ENCODE assay signal across 20 cellular contexts in the genomic region with DNA sequence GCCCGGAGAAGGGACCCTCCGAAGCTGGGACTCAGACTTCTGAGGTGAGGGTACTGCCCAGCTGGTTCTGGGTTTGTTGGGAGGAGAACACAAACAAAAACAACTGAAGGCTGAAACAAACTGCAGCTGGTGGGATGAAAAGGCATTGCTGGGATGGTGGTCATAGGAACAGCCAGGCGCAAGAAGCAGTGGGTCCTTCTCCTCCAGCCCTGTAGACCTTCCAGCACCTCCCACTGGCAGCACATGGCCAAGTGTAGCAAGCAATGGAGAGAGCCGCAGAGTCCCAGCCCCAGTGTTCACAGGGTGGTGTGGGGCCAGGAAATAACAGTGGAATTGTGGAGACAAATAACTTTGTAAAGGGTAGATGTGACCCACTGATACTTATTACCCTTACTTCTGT. TPM values are rescaled to one million over a fixed set of nuclear protein-coding genes. Genes with fewer than 3 reads are reported as not detected.
A peak's percentile ranks its signal among the peaks of the same experiment; 100 is the strongest.
DNase-seq lines count a peak whose midpoint lies in the region; ATAC-seq and TF ChIP-seq lines count a peak whose summit lies in the region.
"Had no signal": no experiment of that assay in that cellular context is flagged by ENCODE, and none has a peak within 500 bp of the region (broad histone marks: within the 10 kb centered on the region; RNA-seq: fewer than 3 reads in every experiment).

No MANE protein-coding gene starts in this region.

- H3K27me3 Mint-ChIP-seq in activated naive CD4-positive, alpha-beta T cell treated with anti-CD3 and anti-CD28 coated beads for 36 hours (ENCODE audit: low read depth), result no peaks in the 10 kb centered on the region
- no peaks in the 10 kb centered on the region for H3K27me3 Mint-ChIP-seq in activated naive CD8-positive, alpha-beta T cell

- H3K36me3 ChIP-seq in KOPT-K1 (ENCODE audit: insufficient read depth, low read length) (no peaks in the 10 kb centered on the region), suprapubic skin (no peaks in the 10 kb centered on the region)
- H3K36me3 ChIP-seq: ascending aorta, colonic mucosa, gastrocnemius medialis, MG63 had no signal

- H3K4me3 Mint-ChIP-seq in activated naive CD4-positive, alpha-beta T cell treated with anti-CD3 and anti-CD28 coated beads for 36 hours, result peak overlapping the region; percentile 46
- peak overlapping the region; percentile 78 for H3K4me3 Mint-ChIP-seq in activated naive CD8-positive, alpha-beta T cell
- H3K4me3 Mint-ChIP-seq in stimulated activated effector memory CD8-positive, alpha-beta T cell treated with anti-CD3 and anti-CD28 coated beads, Interleukin-12 subunit alpha, Interleukin-12 subunit beta, amount 100 ng/mL, for 72 hours, result peak overlapping the region; percentile 34

- H3K4me3 ChIP-seq in suprapubic skin, result no peak overlapping the region
- H3K4me3 ChIP-seq: ascending aorta, colonic mucosa, gastrocnemius medialis, MG63, PC-9, psoas muscle had no signal

- H3K9me3 Mint-ChIP-seq in activated naive CD4-positive, alpha-beta T cell treated with anti-CD3 and anti-CD28 coated beads for 36 hours, result no peaks in the 10 kb centered on the region
- H3K9me3 Mint-ChIP-seq in activated naive CD8-positive, alpha-beta T cell (ENCODE audit: low read depth), result no peaks in the 10 kb centered on the region
- H3K9me3 Mint-ChIP-seq in stimulated activated effector memory CD8-positive, alpha-beta T cell treated with anti-CD3 and anti-CD28 coated beads, Interleukin-12 subunit alpha, Interleukin-12 subunit beta, amount 100 ng/mL, for 72 hours, result no peaks in the 10 kb centered on the region

- peaks cover 4% of the 10 kb centered on the region for H3K27me3 ChIP-seq in suprapubic skin
- H3K27me3 ChIP-seq: ascending aorta, colonic mucosa, gastrocnemius medialis had no signal

- H3K4me1 Mint-ChIP-seq in activated naive CD4-positive, alpha-beta T cell treated with anti-CD3 and anti-CD28 coated beads for 36 hours (ENCODE audit: low read depth), result peaks cover 85% of the 10 kb centered on the region
- H3K4me1 Mint-ChIP-seq in activated naive CD8-positive, alpha-beta T cell (ENCODE audit: low read depth), result peaks cover 74% of the 10 kb centered on the region
- peaks cover 73% of the 10 kb centered on the region for H3K4me1 Mint-ChIP-seq in stimulated activated effector memory CD8-positive, alpha-beta T cell treated with anti-CD3 and anti-CD28 coated beads, Interleukin-12 subunit alpha, Interleukin-12 subunit beta, amount 100 ng/mL, for 72 hours

- H3K27ac ChIP-seq in KOPT-K1 (ENCODE audit: low read depth, low read length, poor library complexity, severe bottlenecking), result peak overlapping the region; percentile 98
- no peak overlapping the region for H3K27ac ChIP-seq in suprapubic skin
- H3K27ac ChIP-seq: ascending aorta, colonic mucosa, epithelial cell of prostate, PC-9, psoas muscle had no signal

- DNase-seq in activated naive CD4-positive, alpha-beta T cell treated with anti-CD3 and anti-CD28 coated beads for 36 hours, result no peak
- DNase-seq in activated naive CD4-positive, alpha-beta T cell (lab: John Stamatoyannopoulos, UW), result no peak
- no peak for DNase-seq in stimulated activated effector memory CD8-positive, alpha-beta T cell treated with anti-CD3 and anti-CD28 coated beads, Interleukin-12 subunit alpha, Interleukin-12 subunit beta, amount 100 ng/mL, for 72 hours (ENCODE audit: low spot score in 2 of 2)
- no peak for DNase-seq in mesenteric fat pad (ENCODE audit: low spot score)
- DNase-seq in suprapubic skin (ENCODE audit: low spot score in 2 of 2), result no peak
- no peak for DNase-seq in amniotic stem cell (lab: John Stamatoyannopoulos, UW)
- DNase-seq: Calu3, colonic mucosa, gastrocnemius medialis, MG63, NCI-H187, NCI-H446 treated with DMSO at 0.1 percent for 48 hours, PC-9, psoas muscle, SK-N-SH had no signal

- CTCF ChIA-PET in activated naive CD4-positive, alpha-beta T cell treated with anti-CD3 and anti-CD28 coated beads for 36 hours (lab: Charles Lee), result interaction anchor here (0.7 to 2.0 kb wide), 9 partner anchors 10 to 109 kb away, joined by 3 to 12 read pairs (median 4); no protein-coding TSS in a partner anchor

- no peak for TF ChIP-seq CTCF in suprapubic skin (IDR thresholded peaks at IDR 0.05)

- peak overlapping the region; percentile 98 for H3K27ac Mint-ChIP-seq in activated naive CD4-positive, alpha-beta T cell treated with anti-CD3 and anti-CD28 coated beads for 36 hours
- H3K27ac Mint-ChIP-seq in activated naive CD8-positive, alpha-beta T cell, result peak overlapping the region; percentile 99
- H3K27ac Mint-ChIP-seq in stimulated activated effector memory CD8-positive, alpha-beta T cell treated with anti-CD3 and anti-CD28 coated beads, Interleukin-12 subunit alpha, Interleukin-12 subunit beta, amount 100 ng/mL, for 72 hours, result peak overlapping the region; percentile 84

- H3K9me3 ChIP-seq in KOPT-K1 (ENCODE audit: insufficient read depth, low read length, poor library complexity, severe bottlenecking) (no peaks in the 10 kb centered on the region), suprapubic skin (no peaks in the 10 kb centered on the region)
- H3K9me3 ChIP-seq: ascending aorta, colonic mucosa, gastrocnemius medialis, MG63, psoas muscle, SK-N-SH had no signal

- H3K4me1 ChIP-seq in suprapubic skin, result no peaks in the 10 kb centered on the region
- H3K4me1 ChIP-seq: ascending aorta, colonic mucosa had no signal

- no peak for ATAC-seq in stimulated activated effector memory CD8-positive, alpha-beta T cell treated with anti-CD3 and anti-CD28 coated beads, Interleukin-12 subunit alpha, Interleukin-12 subunit beta, amount 100 ng/mL, for 72 hours
- ATAC-seq: gastrocnemius medialis, psoas muscle had no signal

- no peak for TF ChIP-seq EP300 in suprapubic skin (IDR thresholded peaks at IDR 0.05)

- intact Hi-C loops in activated naive CD4-positive, alpha-beta T cell treated with anti-CD3 and anti-CD28 coated beads for 36 hours (cut with micrococcal nuclease), result loop anchor here (5.0 to 10.0 kb wide), 3 partner anchors 285 to 565 kb away; a partner anchor contains a TSS

- peaks cover 23% of the 10 kb centered on the region for H3K36me3 Mint-ChIP-seq in activated naive CD4-positive, alpha-beta T cell treated with anti-CD3 and anti-CD28 coated beads for 36 hours (ENCODE audit: low read depth)
- peaks cover 11% of the 10 kb centered on the region for H3K36me3 Mint-ChIP-seq in activated naive CD8-positive, alpha-beta T cell
- H3K36me3 Mint-ChIP-seq in stimulated activated effector memory CD8-positive, alpha-beta T cell treated with anti-CD3 and anti-CD28 coated beads, Interleukin-12 subunit alpha, Interleukin-12 subunit beta, amount 100 ng/mL, for 72 hours, result peaks cover 19% of the 10 kb centered on the region

- WGBS in suprapubic skin, result 93% methylated on average over 4 of the region's 4 CpGs

- no peak for TF ChIP-seq POLR2A in suprapubic skin (IDR thresholded peaks at IDR 0.05)

RNA-seq across cellular contexts. Expression of a gene that starts 48.7 kb away (rescaled TPM):
- under 1 TPM; 0.60 to 0.84 TPM for total RNA-seq in activated naive CD4-positive, alpha-beta T cell treated with anti-CD3 and anti-CD28 coated beads for 36 hours
- total RNA-seq in mesenteric fat pad (0.16 TPM), suprapubic skin (1 to 10 TPM; 2.1 to 3.6 (median 2.9) TPM)
- total RNA-seq: ascending aorta, Calu3, HT1080 had no signal

RNA-seq across cellular contexts. Expression of a gene that starts 50.6 kb away (rescaled TPM):
- 10 to 100 TPM; 38.1 to 45.3 TPM for total RNA-seq in activated naive CD4-positive, alpha-beta T cell treated with anti-CD3 and anti-CD28 coated beads for 36 hours
- total RNA-seq in mesenteric fat pad, result 28.0 TPM
- 1 to 10 TPM in 3 of 4 donors, under 1 TPM in 1; 0.85 to 3.4 (median 1.3) TPM for total RNA-seq in suprapubic skin
